In the genomic region with DNA sequence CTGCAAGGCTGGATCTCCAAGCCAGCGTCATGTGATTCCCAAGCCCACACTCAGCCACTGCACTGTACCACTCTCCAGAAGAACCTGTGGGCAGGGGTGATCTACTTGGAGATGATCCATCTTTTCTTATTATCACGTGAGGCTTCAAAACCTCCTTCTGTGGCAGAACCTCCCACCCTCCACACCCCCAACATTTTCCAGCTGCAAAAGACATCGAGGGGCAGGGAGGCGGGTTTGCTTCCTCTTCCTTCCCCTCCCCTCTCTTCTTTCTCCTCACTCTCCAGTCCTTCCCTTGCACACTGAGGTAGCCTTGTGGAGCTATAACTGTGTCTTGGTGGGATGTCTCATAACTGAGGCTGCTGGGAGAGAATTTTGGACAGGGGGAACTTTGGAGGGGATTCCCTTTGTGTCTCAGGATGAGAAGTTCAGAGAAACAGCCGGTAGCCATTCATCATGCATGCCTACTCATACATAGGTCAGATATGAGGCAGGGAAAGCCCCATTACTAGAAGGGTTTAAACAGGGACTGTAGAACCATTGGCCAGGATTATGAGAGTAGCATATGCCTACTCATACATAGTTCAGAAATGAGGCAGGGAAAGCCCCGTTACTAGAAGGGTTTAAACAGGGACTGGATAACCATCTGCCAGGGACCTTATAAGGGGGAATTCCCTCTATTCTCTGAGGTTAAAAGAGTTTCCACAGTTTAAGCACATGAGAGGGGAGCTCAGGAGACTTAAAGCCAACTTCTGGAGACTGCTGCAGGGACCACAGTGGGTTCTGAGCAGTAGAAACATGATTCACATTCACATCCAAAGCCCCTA, we compare ENCODE assay signal across 9 cellular contexts.
DNase-seq lines count a peak whose midpoint lies in the region; ATAC-seq and TF ChIP-seq lines count a peak whose summit lies in the region.
"Had no signal": no experiment of that assay in that cellular context is flagged by ENCODE, and none has a peak within 500 bp of the region (broad histone marks: within the 10 kb centered on the region; RNA-seq: fewer than 3 reads in every experiment).

No MANE protein-coding gene starts in this region.

- peak; percentile 73 for ATAC-seq in GM19025 (IDR thresholded peaks at IDR 0.05; ENCODE audit: low read depth, unreplicated experiment)
- peak; percentile 76 for ATAC-seq in HG02981 (IDR thresholded peaks at IDR 0.05; ENCODE audit: unreplicated experiment)

- H3K27ac ChIP-seq in Peyer's patch, result no peak overlapping the region

- peaks cover 25% of the 10 kb centered on the region for H3K27me3 Mint-ChIP-seq in activated T-cell treated with anti-CD3 and anti-CD28 coated beads, Interleukin-2, amount 50 U/mL, for 24 hours
- peaks cover 32 to 34% (median 34%) of the 10 kb centered on the region in 3 donors for H3K27me3 Mint-ChIP-seq in CD14-positive monocyte (ENCODE audit: low read depth in 3 of 3)

- H3K9me3 Mint-ChIP-seq in activated T-cell treated with anti-CD3 and anti-CD28 coated beads, Interleukin-2, amount 50 U/mL, for 24 hours, result peaks cover 8% of the 10 kb centered on the region
- peaks cover 0 to 6% (median 0%) of the 10 kb centered on the region in 7 donors for H3K9me3 Mint-ChIP-seq in CD14-positive monocyte

- peak overlapping the region; percentile 84 for H3K27ac Mint-ChIP-seq in activated T-cell treated with anti-CD3 and anti-CD28 coated beads, Interleukin-2, amount 50 U/mL, for 24 hours
- peak overlapping the region in 2 of 7 donors; percentile 6 to 26 for H3K27ac Mint-ChIP-seq in CD14-positive monocyte

- H3K4me3 ChIP-seq in Peyer's patch, result no peak overlapping the region

- DNase-seq in CD1c-positive myeloid dendritic cell (ENCODE audit: extremely low spot score) (peak; percentile 51), Peyer's patch (no peak), GF-D8 (lab: John Stamatoyannopoulos, UW) (no peak), CD14-positive monocyte (ENCODE audit: low spot score) (no peak)
- no peak for DNase-seq in activated T-cell treated with anti-CD3 and anti-CD28 coated beads, Interleukin-2, amount 50 U/mL, for 24 hours
- no peak for DNase-seq in activated CD8-positive, alpha-beta memory T cell treated with anti-CD3 and anti-CD28 coated beads, Interleukin-2, amount 50 U/mL, for 48 hours
- DNase-seq: NCI-H526 treated with DMSO at 0.1 percent for 48 hours had no signal

- peaks cover 19% of the 10 kb centered on the region for H3K4me1 Mint-ChIP-seq in activated T-cell treated with anti-CD3 and anti-CD28 coated beads, Interleukin-2, amount 50 U/mL, for 24 hours (ENCODE audit: low read depth)
- peaks cover 15% of the 10 kb centered on the region for H3K4me1 Mint-ChIP-seq in CD14-positive monocyte

- intact Hi-C loops in CD14-positive monocyte (cut with micrococcal nuclease), result loop anchor here in 1 of 2 donors (5.0 kb wide), 1 partner anchor 53 kb away; no protein-coding TSS in a partner anchor

- no peaks in the 10 kb centered on the region for H3K9me3 ChIP-seq in Peyer's patch

- H3K36me3 ChIP-seq in Peyer's patch, result no peaks in the 10 kb centered on the region

- H3K4me1 ChIP-seq in Peyer's patch, result no peaks in the 10 kb centered on the region

- TF ChIP-seq CTCF in Peyer's patch (IDR thresholded peaks at IDR 0.05), result no peak
- TF ChIP-seq CTCF in CD14-positive monocyte (IDR thresholded peaks at IDR 0.05), result no peak

- H3K27me3 ChIP-seq in Peyer's patch, result no peaks in the 10 kb centered on the region

- no peaks in the 10 kb centered on the region for H3K36me3 Mint-ChIP-seq in activated T-cell treated with anti-CD3 and anti-CD28 coated beads, Interleukin-2, amount 50 U/mL, for 24 hours (ENCODE audit: low read depth)
- H3K36me3 Mint-ChIP-seq in CD14-positive monocyte, result peaks cover 0 to 2% of the 10 kb centered on the region in 2 donors

- H3K4me3 Mint-ChIP-seq in activated T-cell treated with anti-CD3 and anti-CD28 coated beads, Interleukin-2, amount 50 U/mL, for 24 hours, result no peak overlapping the region
- no peak overlapping the region for H3K4me3 Mint-ChIP-seq in CD14-positive monocyte

- no peak for TF ChIP-seq POLR2A in Peyer's patch (IDR thresholded peaks at IDR 0.05)
